In genomic region chr11:27839226-27839913, GRCh38 we compare ENCODE assay signal across 10 cellular contexts.
DNase-seq lines count a peak whose midpoint lies in the region; ATAC-seq, FAIRE-seq and TF ChIP-seq lines count a peak whose summit lies in the region.
"Had no signal": no experiment of that assay in that cellular context is flagged by ENCODE, and none has a peak within 500 bp of the region (broad histone marks: within the 10 kb centered on the region; RNA-seq: fewer than 3 reads in every experiment).

No MANE protein-coding gene starts in this region.

- H3K36me3 ChIP-seq in pancreas, result no peaks in the 10 kb centered on the region

- no peaks in the 10 kb centered on the region for H3K9me3 ChIP-seq in pancreas

- H3K9me3 Mint-ChIP-seq in chondrocyte (ENCODE audit: low read depth), result peaks cover 2% of the 10 kb centered on the region
- H3K9me3 Mint-ChIP-seq: activated naive CD8-positive, alpha-beta T cell treated with anti-CD3 and anti-CD28 coated beads, Interleukin-2, amount 50 U/mL, for 24 hours; T-helper 1 cell treated with Interleukin-12 subunit alpha and Interleukin-12 subunit beta and Interleukin-4 antibody, amounts not matched to agents 30 μg/mL and 1 μg/mL, for 36 hours had no signal

- no peaks in the 10 kb centered on the region for H3K4me1 Mint-ChIP-seq in chondrocyte (ENCODE audit: low read depth)
- H3K4me1 Mint-ChIP-seq: activated naive CD8-positive, alpha-beta T cell treated with anti-CD3 and anti-CD28 coated beads, Interleukin-2, amount 50 U/mL, for 24 hours had no signal

- H3K4me1 ChIP-seq in pancreas, result no peaks in the 10 kb centered on the region

- CTCF ChIA-PET in GM10248 (lab: Yijun Ruan, JAX), result interaction anchor here (1.7 to 2.2 kb wide), 4 partner anchors 10 to 691 kb away, joined by 5 to 10 read pairs (median 6); no protein-coding TSS in a partner anchor

- TF ChIP-seq POLR2A in GM12892 (IDR thresholded peaks at IDR 0.05; ENCODE audit: low read depth, low read length), result no peak

- FAIRE-seq in GM12892 (lab: Jason Lieb, UNC) (peak; percentile 74), pancreas (lab: Jason Lieb, UNC) (no peak)
- FAIRE-seq: islet of Langerhans had no signal

- POLR2A ChIA-PET in GM10248 (lab: Yijun Ruan, JAX), result no interaction called here

- H3K4me3 ChIP-seq in pancreas, result no peak overlapping the region

- H3K27ac ChIP-seq in pancreas, result no peak overlapping the region

- no peak for DNase-seq in GM12892 (ENCODE audit: insufficient read length)
- peak; percentile 67 for DNase-seq in MV-4-11 (lab: John Stamatoyannopoulos, UW)
- DNase-seq in chondrocyte (ENCODE audit: low spot score), result no peak
- DNase-seq in pancreas, result no peak
- DNase-seq in GM10248 (ENCODE audit: extremely low spot score), result no peak
- no peak for DNase-seq in NCI-H2227 (lab: John Stamatoyannopoulos, UW; ENCODE audit: unreplicated experiment)
- DNase-seq: activated naive CD8-positive, alpha-beta T cell treated with anti-CD3 and anti-CD28 coated beads, Interleukin-2, amount 50 U/mL, for 24 hours had no signal

- TF ChIP-seq CTCF in chondrocyte (IDR thresholded peaks at IDR 0.05), result peak; percentile 83
- peak in 3 of 4 donors; percentile 13 to 21 (median 20) for TF ChIP-seq CTCF in pancreas (IDR thresholded peaks at IDR 0.05)
- TF ChIP-seq CTCF in GM10248 (IDR thresholded peaks at IDR 0.05; ENCODE audit: control extremely low read depth, extremely low read depth, low read depth, missing control alignments), result no peak

- intact Hi-C loops in pancreas (cut with DNase I), result no loop called here

- 7 to 11% methylated on average over 3 of the region's 3 CpGs for WGBS in pancreas, 2 donors

- H3K27me3 ChIP-seq in pancreas, result no peaks in the 10 kb centered on the region

- H3K27ac Mint-ChIP-seq in chondrocyte (ENCODE audit: unreplicated experiment), result no peak overlapping the region
- H3K27ac Mint-ChIP-seq: activated naive CD8-positive, alpha-beta T cell treated with anti-CD3 and anti-CD28 coated beads, Interleukin-2, amount 50 U/mL, for 24 hours; T-helper 1 cell treated with Interleukin-12 subunit alpha and Interleukin-12 subunit beta and Interleukin-4 antibody, amounts not matched to agents 30 μg/mL and 1 μg/mL, for 36 hours had no signal

- H3K4me3 Mint-ChIP-seq in chondrocyte (ENCODE audit: unreplicated experiment), result no peak overlapping the region
- H3K4me3 Mint-ChIP-seq: activated naive CD8-positive, alpha-beta T cell treated with anti-CD3 and anti-CD28 coated beads, Interleukin-2, amount 50 U/mL, for 24 hours; T-helper 1 cell treated with Interleukin-12 subunit alpha and Interleukin-12 subunit beta and Interleukin-4 antibody, amounts not matched to agents 30 μg/mL and 1 μg/mL, for 36 hours had no signal

- peaks cover 3% of the 10 kb centered on the region for H3K27me3 Mint-ChIP-seq in chondrocyte (ENCODE audit: low read depth)

- peaks cover 4% of the 10 kb centered on the region for H3K36me3 Mint-ChIP-seq in chondrocyte (ENCODE audit: low read depth)

- ATAC-seq in pancreas, result peak; percentile 46 to 65 (median 58)
- ATAC-seq in HG03175 (IDR thresholded peaks at IDR 0.05; ENCODE audit: unreplicated experiment), result no peak
- ATAC-seq: activated naive CD8-positive, alpha-beta T cell treated with anti-CD3 and anti-CD28 coated beads, Interleukin-2, amount 50 U/mL, for 24 hours had no signal
